ENCODE assay signal across 1 cellular context in the genomic region with DNA sequence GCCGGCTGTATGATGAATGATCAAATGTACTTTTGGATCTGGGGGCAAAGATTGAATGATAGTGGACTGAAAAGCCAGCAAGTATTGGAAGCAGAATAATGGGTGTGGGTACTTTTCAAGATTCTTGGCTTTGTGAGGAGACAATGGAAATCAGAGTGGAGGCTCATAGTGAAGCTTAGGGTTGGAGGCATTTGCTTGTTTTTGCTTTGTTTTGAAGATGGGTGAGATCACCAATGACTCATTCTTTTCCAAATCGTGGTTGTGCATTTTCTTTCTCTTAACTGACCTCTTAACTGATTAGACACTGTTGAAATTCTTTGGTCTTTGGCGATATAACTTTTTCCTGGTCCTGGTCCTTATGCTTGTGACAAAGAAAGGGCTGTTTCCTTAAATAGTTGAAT.
TF ChIP-seq lines count a peak whose summit lies in the region.

No MANE protein-coding gene starts in this region.

TF ChIP-seq in HEK293, 187 proteins besides CTCF, POLR2A, EP300 and RAD21 (continued from another document):
- TF ChIP-seq, protein P1, sequence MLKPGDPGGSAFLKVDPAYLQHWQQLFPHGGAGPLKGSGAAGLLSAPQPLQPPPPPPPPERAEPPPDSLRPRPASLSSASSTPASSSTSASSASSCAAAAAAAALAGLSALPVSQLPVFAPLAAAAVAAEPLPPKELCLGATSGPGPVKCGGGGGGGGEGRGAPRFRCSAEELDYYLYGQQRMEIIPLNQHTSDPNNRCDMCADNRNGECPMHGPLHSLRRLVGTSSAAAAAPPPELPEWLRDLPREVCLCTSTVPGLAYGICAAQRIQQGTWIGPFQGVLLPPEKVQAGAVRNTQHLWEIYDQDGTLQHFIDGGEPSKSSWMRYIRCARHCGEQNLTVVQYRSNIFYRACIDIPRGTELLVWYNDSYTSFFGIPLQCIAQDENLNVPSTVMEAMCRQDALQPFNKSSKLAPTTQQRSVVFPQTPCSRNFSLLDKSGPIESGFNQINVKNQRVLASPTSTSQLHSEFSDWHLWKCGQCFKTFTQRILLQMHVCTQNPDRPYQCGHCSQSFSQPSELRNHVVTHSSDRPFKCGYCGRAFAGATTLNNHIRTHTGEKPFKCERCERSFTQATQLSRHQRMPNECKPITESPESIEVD (tag by site-specific recombination; IDR thresholded peaks at IDR 0.05) = peak; percentile 74
- TF ChIP-seq ZNF621 (tag by site-specific recombination; IDR thresholded peaks at IDR 0.05) (no peak), ZNF335 (tag by site-specific recombination; conservative IDR thresholded peaks at IDR 0.05) (0 out of 2 replicates have a peak, but pooled peaks have one; percentile 21), GLI2 (tag by site-specific recombination; IDR thresholded peaks at IDR 0.05; ENCODE audit: borderline replicate concordance, low read depth) (no peak), ZBTB21 (tag by site-specific recombination; IDR thresholded peaks at IDR 0.05) (peak; percentile 77), FEZF1 (tag by site-specific recombination; IDR thresholded peaks at IDR 0.05) (peak; percentile 81), ZNF521 (tag by site-specific recombination; IDR thresholded peaks at IDR 0.05) (no peak)
- TF ChIP-seq, protein P2, sequence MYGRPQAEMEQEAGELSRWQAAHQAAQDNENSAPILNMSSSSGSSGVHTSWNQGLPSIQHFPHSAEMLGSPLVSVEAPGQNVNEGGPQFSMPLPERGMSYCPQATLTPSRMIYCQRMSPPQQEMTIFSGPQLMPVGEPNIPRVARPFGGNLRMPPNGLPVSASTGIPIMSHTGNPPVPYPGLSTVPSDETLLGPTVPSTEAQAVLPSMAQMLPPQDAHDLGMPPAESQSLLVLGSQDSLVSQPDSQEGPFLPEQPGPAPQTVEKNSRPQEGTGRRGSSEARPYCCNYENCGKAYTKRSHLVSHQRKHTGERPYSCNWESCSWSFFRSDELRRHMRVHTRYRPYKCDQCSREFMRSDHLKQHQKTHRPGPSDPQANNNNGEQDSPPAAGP (tag by site-specific recombination; IDR thresholded peaks at IDR 0.05) = no peak; the same call in 1 of the 2 replicates
TF ChIP-seq in HEK293: peak in this region for 30.
